ENCODE assay signal across 32 cellular contexts in genomic region chr11:1618231-1618630, GRCh38. TPM values are rescaled to one million over a fixed set of nuclear protein-coding genes. Genes with fewer than 3 reads are reported as not detected.
"Had no signal": no experiment of that assay in that cellular context is flagged by ENCODE, and none has a peak within 500 bp of the region (broad histone marks: within the 10 kb centered on the region; RNA-seq: fewer than 3 reads in every experiment).

No MANE protein-coding gene starts in this region.

- H3K27me3 ChIP-seq: colonic mucosa, right atrium auricular region, thyroid gland, upper lobe of left lung, uterus had no signal

- H3K27ac ChIP-seq: colonic mucosa, foreskin keratinocyte, left ventricle myocardium inferior, lower lobe of right lung, neutrophil, right atrium auricular region, suprapubic skin, thyroid gland, upper lobe of left lung, uterus had no signal

- ATAC-seq: foreskin keratinocyte; left cardiac atrium; lower lobe of right lung; stimulated activated effector memory CD8-positive, alpha-beta T cell treated with anti-CD3 and anti-CD28 coated beads, Interleukin-12 subunit alpha, Interleukin-12 subunit beta, amount 100 ng/mL, for 72 hours; stimulated activated naive CD8-positive, alpha-beta T cell treated with anti-CD3 and anti-CD28 coated beads, Interleukin-15, Interleukin-2, amounts not matched to agents 100 U/mL and 50 U/mL, for 24 hours had no signal

- H3K27ac Mint-ChIP-seq: endodermal cell; immature natural killer cell; memory B cell; mesothelial cell of epicardium; nephron; stimulated activated effector memory CD8-positive, alpha-beta T cell treated with anti-CD3 and anti-CD28 coated beads, Interleukin-12 subunit alpha, Interleukin-12 subunit beta, amount 100 ng/mL, for 72 hours had no signal

- H3K36me3 ChIP-seq: colonic mucosa, left ventricle myocardium inferior, lower lobe of right lung, neutrophil, right atrium auricular region, suprapubic skin, thyroid gland, upper lobe of left lung, uterus had no signal

- H3K4me2 ChIP-seq: smooth muscle cell had no signal

- H3K4me1 Mint-ChIP-seq: endodermal cell, nephron had no signal

- H3K4me1 ChIP-seq: colonic mucosa, foreskin keratinocyte, left ventricle myocardium inferior, lower lobe of right lung, right atrium auricular region, suprapubic skin, thyroid gland, upper lobe of left lung, uterus had no signal

- H3K36me3 Mint-ChIP-seq: immature natural killer cell; memory B cell; mesothelial cell of epicardium; stimulated activated effector memory CD8-positive, alpha-beta T cell treated with anti-CD3 and anti-CD28 coated beads, Interleukin-12 subunit alpha, Interleukin-12 subunit beta, amount 100 ng/mL, for 72 hours had no signal

- DNase-seq: colonic mucosa; effector CD4-positive, alpha-beta T cell; endodermal cell; erythroblast; foreskin keratinocyte; immature natural killer cell; left cardiac atrium; left ventricle myocardium inferior; lower lobe of right lung; stimulated activated CD4-positive, alpha-beta T cell treated with anti-CD3 and anti-CD28 coated beads, Interleukin-4, amount 100 ng/mL, for 1 hour; stimulated activated CD8-positive, alpha-beta memory T cell treated with anti-CD3 and anti-CD28 coated beads, Interleukin-4, amount 100 ng/mL, for 48 hours; stimulated activated naive CD8-positive, alpha-beta T cell treated with anti-CD3 and anti-CD28 coated beads, Interleukin-15, Interleukin-2, amounts not matched to agents 100 U/mL and 50 U/mL, for 24 hours; thyroid gland; upper lobe of left lung; uterus had no signal

- H3K9me3 ChIP-seq: colonic mucosa, left ventricle myocardium inferior, lower lobe of right lung, neutrophil, right atrium auricular region, suprapubic skin, thyroid gland, upper lobe of left lung, uterus had no signal

- H3K4me3 Mint-ChIP-seq: endodermal cell; immature natural killer cell; memory B cell; mesothelial cell of epicardium; nephron; stimulated activated effector memory CD8-positive, alpha-beta T cell treated with anti-CD3 and anti-CD28 coated beads, Interleukin-12 subunit alpha, Interleukin-12 subunit beta, amount 100 ng/mL, for 72 hours had no signal

- FAIRE-seq: endothelial cell of umbilical vein, keratinocyte had no signal

- H3K4me3 ChIP-seq: colonic mucosa, left ventricle myocardium inferior, lower lobe of right lung, right atrium auricular region, smooth muscle cell, suprapubic skin, thyroid gland, upper lobe of left lung, uterus had no signal

- H3K9me3 Mint-ChIP-seq: immature natural killer cell; memory B cell; stimulated activated effector memory CD8-positive, alpha-beta T cell treated with anti-CD3 and anti-CD28 coated beads, Interleukin-12 subunit alpha, Interleukin-12 subunit beta, amount 100 ng/mL, for 72 hours had no signal

RNA-seq across cellular contexts. Expression of gene KRTAP5-4, which starts 3.7 kb away (rescaled TPM):
- total RNA-seq: cerebellum, colonic mucosa, dermis microvascular lymphatic vessel endothelial cell, endodermal cell, endothelial cell of umbilical vein, fibroblast of lung, foreskin keratinocyte, left cardiac atrium, left ventricle myocardium inferior, lower lobe of right lung, mesothelial cell of epicardium, mucosa of gallbladder, myocyte, osteocyte, posterior vena cava, right atrium auricular region, smooth muscle cell, thyroid gland, upper lobe of left lung, uterus had no signal
- polyA plus RNA-seq: endothelial cell of umbilical vein, fibroblast of lung, foreskin keratinocyte, immature natural killer cell, keratinocyte, smooth muscle cell had no signal

RNA-seq across cellular contexts. Expression of gene KRTAP5-3, which starts 10.0 kb away (rescaled TPM):
- total RNA-seq: cerebellum, colonic mucosa, dermis microvascular lymphatic vessel endothelial cell, endodermal cell, endothelial cell of umbilical vein, fibroblast of lung, foreskin keratinocyte, left cardiac atrium, left ventricle myocardium inferior, lower lobe of right lung, mesothelial cell of epicardium, mucosa of gallbladder, myocyte, osteocyte, posterior vena cava, right atrium auricular region, smooth muscle cell, thyroid gland, upper lobe of left lung, uterus had no signal
- polyA plus RNA-seq: endothelial cell of umbilical vein, fibroblast of lung, foreskin keratinocyte, immature natural killer cell, keratinocyte, smooth muscle cell had no signal

RNA-seq across cellular contexts. Expression of gene KRTAP5-5, which starts 11.3 kb away (rescaled TPM):
- total RNA-seq: cerebellum, colonic mucosa, dermis microvascular lymphatic vessel endothelial cell, endodermal cell, endothelial cell of umbilical vein, fibroblast of lung, foreskin keratinocyte, left cardiac atrium, left ventricle myocardium inferior, lower lobe of right lung, mesothelial cell of epicardium, myocyte, osteocyte, posterior vena cava, right atrium auricular region, smooth muscle cell, thyroid gland, upper lobe of left lung, uterus had no signal
- polyA plus RNA-seq: endothelial cell of umbilical vein, fibroblast of lung, foreskin keratinocyte, immature natural killer cell, keratinocyte, smooth muscle cell had no signal

RNA-seq across cellular contexts. Expression of gene KRTAP5-2, which starts 20.1 kb away (rescaled TPM):
- total RNA-seq: cerebellum, colonic mucosa, dermis microvascular lymphatic vessel endothelial cell, endodermal cell, endothelial cell of umbilical vein, fibroblast of lung, foreskin keratinocyte, left cardiac atrium, left ventricle myocardium inferior, lower lobe of right lung, mesothelial cell of epicardium, myocyte, osteocyte, posterior vena cava, right atrium auricular region, smooth muscle cell, thyroid gland, upper lobe of left lung, uterus had no signal
- polyA plus RNA-seq: endothelial cell of umbilical vein, fibroblast of lung, foreskin keratinocyte, immature natural killer cell, keratinocyte had no signal

RNA-seq across cellular contexts. Expression of gene KRTAP5-1, which starts 33.1 kb away (rescaled TPM):
- total RNA-seq: cerebellum, colonic mucosa, dermis microvascular lymphatic vessel endothelial cell, endodermal cell, endothelial cell of umbilical vein, fibroblast of lung, foreskin keratinocyte, left cardiac atrium, left ventricle myocardium inferior, lower lobe of right lung, mesothelial cell of epicardium, mucosa of gallbladder, myocyte, osteocyte, posterior vena cava, right atrium auricular region, smooth muscle cell, thyroid gland, upper lobe of left lung, uterus had no signal
- polyA plus RNA-seq: endothelial cell of umbilical vein, fibroblast of lung, foreskin keratinocyte, immature natural killer cell, keratinocyte, smooth muscle cell had no signal
